1 cellular context compared by ENCODE assay signal in genomic region chrY:6392200-6392599, GRCh38.
DNase-seq lines count a peak whose midpoint lies in the region; ATAC-seq lines count a peak whose summit lies in the region.
"Not testable (repeated sequence)": the region's sequence is repeated elsewhere in the genome, so short reads cannot be mapped to it uniquely, and the experiment has no call there.

No MANE protein-coding gene starts in this region.

- ATAC-seq in left lobe of liver, result peak; percentile 89

- not testable (repeated sequence) for DNase-seq in left lobe of liver (ENCODE audit: low spot score)
